Comparison of ENCODE assay signal across 8 cellular contexts in genomic region chr11:64810271-64810890, GRCh38. TPM values are rescaled to one million over a fixed set of nuclear protein-coding genes. Genes with fewer than 3 reads are reported as not detected.
DNase-seq lines count a peak whose midpoint lies in the region; ATAC-seq and TF ChIP-seq lines count a peak whose summit lies in the region.

TSS of gene MEN1 (minus strand) at chr11:64810551. CDS start at chr11:64810109, 442 bp downstream.

- intact Hi-C loops in OCI-LY7 (cut with micrococcal nuclease; ENCODE audit: unreplicated experiment) = no loop called here

- peak within 1 kb of the TSS; percentile 61; the same call in 1 of the 2 replicates for H2AFZ ChIP-seq in OCI-LY7 (ENCODE audit: low read length)

- peak within 1 kb of the TSS; percentile 89 to 97 (median 94) for H3K27ac Mint-ChIP-seq in CD8-positive, alpha-beta memory T cell
- H3K27ac Mint-ChIP-seq in endothelial cell (ENCODE audit: unreplicated experiment) (no peak within 1 kb of the TSS), mesothelial cell of epicardium (peak within 1 kb of the TSS; percentile 95)

- H3K9me3 ChIP-seq in CD8-positive, alpha-beta memory T cell (ENCODE audit: low read length) = no peaks in the 10 kb centered on the region
- no peaks in the 10 kb centered on the region for H3K9me3 ChIP-seq in OCI-LY7 (ENCODE audit: low read length)

- CTCF ChIA-PET in CD8-positive, alpha-beta memory T cell (lab: Charles Lee) = interaction anchor here (0.7 to 1.7 kb wide), 12 partner anchors 10 to 122 kb away, joined by 3 to 9 read pairs (median 3); partner anchors contain the start of gene SF1
- CTCF ChIA-PET in OCI-LY7 (lab: Charles Lee; ENCODE audit: unreplicated experiment) = interaction anchor here (0.6 kb wide), 1 partner anchor 204 kb away, joined by 3 read pairs; the partner anchor contains the start of gene ARL2

- peak within 1 kb of the TSS; percentile 83 for H3K4me3 ChIP-seq in CD8-positive, alpha-beta memory T cell (ENCODE audit: low read length)
- H3K4me3 ChIP-seq in OCI-LY7 (ENCODE audit: low read depth, low read length, poor library complexity, severe bottlenecking) = peak within 1 kb of the TSS; percentile 96

- BruUV-seq in OCI-LY7 (replicated peaks; lab: Mats Ljungman, UMichigan) = no TSS peak

- H3K4me1 Mint-ChIP-seq in CD8-positive, alpha-beta memory T cell = peaks cover 23 to 33% (median 30%) of the 10 kb centered on the region in 3 donors
- H3K4me1 Mint-ChIP-seq in endothelial cell (ENCODE audit: unreplicated experiment) = no peaks in the 10 kb centered on the region
- peaks cover 10% of the 10 kb centered on the region for H3K4me1 Mint-ChIP-seq in mesothelial cell of epicardium

- peak; percentile 75 for ATAC-seq in GM21381 (IDR thresholded peaks at IDR 0.05; ENCODE audit: unreplicated experiment)

- peaks cover 13% of the 10 kb centered on the region for H3K36me3 ChIP-seq in CD8-positive, alpha-beta memory T cell (ENCODE audit: insufficient read depth, low read length)
- H3K36me3 ChIP-seq in OCI-LY7 (ENCODE audit: insufficient read depth, low read length) = peaks cover 30% of the 10 kb centered on the region; the same call in 1 of the 2 replicates

- TF ChIP-seq CTCF in OCI-LY7 (conservative IDR thresholded peaks at IDR 0.05; ENCODE audit: low read length) (no peak), endothelial cell (IDR thresholded peaks at IDR 0.05; ENCODE audit: unreplicated experiment) (no peak), mesothelial cell of epicardium (IDR thresholded peaks at IDR 0.05; ENCODE audit: unreplicated experiment) (no peak)

- H3K9me3 Mint-ChIP-seq in CD8-positive, alpha-beta memory T cell = no peaks in the 10 kb centered on the region
- H3K9me3 Mint-ChIP-seq in endothelial cell (ENCODE audit: unreplicated experiment) = no peaks in the 10 kb centered on the region
- no peaks in the 10 kb centered on the region for H3K9me3 Mint-ChIP-seq in mesothelial cell of epicardium

- peaks cover 15% of the 10 kb centered on the region for H3K4me1 ChIP-seq in CD8-positive, alpha-beta memory T cell (ENCODE audit: insufficient read depth, low read length)
- peaks cover 40% of the 10 kb centered on the region for H3K4me1 ChIP-seq in OCI-LY7 (ENCODE audit: insufficient read depth, low read length, poor library complexity, severe bottlenecking)

- H3K27me3 ChIP-seq in CD8-positive, alpha-beta memory T cell (ENCODE audit: insufficient read depth, low read length, poor library complexity, severe bottlenecking) = no peaks in the 10 kb centered on the region

- H3K36me3 Mint-ChIP-seq in CD8-positive, alpha-beta memory T cell = peaks cover 0 to 40% (median 0%) of the 10 kb centered on the region in 3 donors
- peaks cover 15% of the 10 kb centered on the region for H3K36me3 Mint-ChIP-seq in endothelial cell (ENCODE audit: low read depth, unreplicated experiment)
- peaks cover 13% of the 10 kb centered on the region for H3K36me3 Mint-ChIP-seq in mesothelial cell of epicardium

- POLR2A ChIA-PET in CD8-positive, alpha-beta memory T cell (lab: Charles Lee) = interaction anchor here (0.9 to 3.2 kb wide), 9 partner anchors 8 to 312 kb away, joined by 3 to 43 read pairs (median 3); partner anchors contain the start of genes CDC42BPG, FAU, MRPL49 and SF1
- POLR2A ChIA-PET in OCI-LY7 (lab: Charles Lee) = interaction anchor here (0.6 to 2.4 kb wide), 4 partner anchors 10 to 522 kb away, joined by 3 to 14 read pairs (median 4); no protein-coding TSS in a partner anchor

- H3K27ac ChIP-seq in CD8-positive, alpha-beta memory T cell (ENCODE audit: low read depth, low read length) = peak within 1 kb of the TSS; percentile 78
- peak within 1 kb of the TSS; percentile 55 for H3K27ac ChIP-seq in OCI-LY7 (ENCODE audit: low read depth, low read length, poor library complexity, severe bottlenecking)

- peak within 1 kb of the TSS; percentile 97 for H3K4me2 ChIP-seq in OCI-LY7 (ENCODE audit: low read length)

- H3K27me3 Mint-ChIP-seq in CD8-positive, alpha-beta memory T cell = peaks cover 0 to 3% of the 10 kb centered on the region in 2 donors
- peaks cover 15% of the 10 kb centered on the region for H3K27me3 Mint-ChIP-seq in endothelial cell (ENCODE audit: unreplicated experiment)
- H3K27me3 Mint-ChIP-seq in mesothelial cell of epicardium (ENCODE audit: low read depth) = no peaks in the 10 kb centered on the region

- no peaks in the 10 kb centered on the region for H4K20me1 ChIP-seq in OCI-LY7 (ENCODE audit: insufficient read depth, low read length)

- DNase-seq in CD8-positive, alpha-beta memory T cell = peak; percentile 55 to 84 (median 75)
- peak; percentile 92 for DNase-seq in HuH-7 (ENCODE audit: low spot score)
- peak; percentile 95 for DNase-seq in OCI-LY7 (ENCODE audit: low spot score)
- peak; percentile 90 for DNase-seq in activated CD8-positive, alpha-beta memory T cell treated with anti-CD3 and anti-CD28 coated beads, Interleukin-2, amount 50 U/mL, for 48 hours
- peak; percentile 95 for DNase-seq in endothelial cell (ENCODE audit: low spot score)
- peak; percentile 83 to 90 for DNase-seq in mesothelial cell of epicardium (ENCODE audit: low spot score in 2 of 2, unreplicated experiment in 2 of 2)
- peak; percentile 47 to 56 for DNase-seq in stimulated activated CD8-positive, alpha-beta memory T cell treated with anti-CD3 and anti-CD28 coated beads, Interleukin-15, amount 100 ng/mL, for 4 hours (ENCODE audit: low read depth in 2 of 2)

- H3K79me2 ChIP-seq in OCI-LY7 (ENCODE audit: insufficient read depth, low read depth, low read length) = peaks cover 16% of the 10 kb centered on the region

- H3K9me2 ChIP-seq in OCI-LY7 (ENCODE audit: insufficient read depth, low read length) = no peaks in the 10 kb centered on the region

- peak within 1 kb of the TSS; percentile 85 to 96 (median 94) for H3K4me3 Mint-ChIP-seq in CD8-positive, alpha-beta memory T cell
- H3K4me3 Mint-ChIP-seq in endothelial cell (ENCODE audit: unreplicated experiment) (peak within 1 kb of the TSS; percentile 90), mesothelial cell of epicardium (peak within 1 kb of the TSS; percentile 95)

RNA-seq across cellular contexts. Expression of gene MEN1, which starts in this region (rescaled TPM):
- 10 to 100 TPM; 45.8 to 47.7 TPM for total RNA-seq in CD8-positive, alpha-beta memory T cell
- 45.0 TPM for polyA plus RNA-seq in CD8-positive, alpha-beta memory T cell
- 29.8 and 44.4 TPM in 2 replicates for total RNA-seq in OCI-LY7 (2014; rRNA removed; shearing (Covaris generic))
- total RNA-seq in OCI-LY7 (2022) = 71.6 and 72.4 TPM in 2 replicates
- 56.3 TPM for total RNA-seq in endothelial cell (ENCODE audit: unreplicated experiment)
- 44.5 to 45.4 TPM (median 44.9 TPM) in 3 replicates for total RNA-seq in mesothelial cell of epicardium

Comparison
In these comparisons a context has a peak if more than half of its experiments do, and no peak if none do; other contexts are left out.
1. Peak in every context shown above with its lines: DNase-seq, ATAC-seq, H3K4me3 ChIP-seq and H3K27ac ChIP-seq.